Comparison of ENCODE assay signal across 25 cellular contexts in genomic region chr10:23326541-23327307, GRCh38. TPM values are rescaled to one million over a fixed set of nuclear protein-coding genes. Genes with fewer than 3 reads are reported as not detected.
DNase-seq lines count a peak whose midpoint lies in the region; ATAC-seq, FAIRE-seq and TF ChIP-seq lines count a peak whose summit lies in the region.
"Had no signal": no experiment of that assay in that cellular context is flagged by ENCODE, and none has a peak within 500 bp of the region (broad histone marks: within the 10 kb centered on the region; RNA-seq: fewer than 3 reads in every experiment).

No MANE protein-coding gene starts in this region.

- peak; percentile 53 for FAIRE-seq in G401.6 (lab: Jason Lieb, UNC)
- FAIRE-seq: GM12891, H54 had no signal

- DNase-seq in SK-N-MC (ENCODE audit: low read depth, low spot score) (no peak), fibroblast of villous mesenchyme (ENCODE audit: low read depth) (peak; percentile 78), right lobe of liver (no peak), GM19240 (ENCODE audit: insufficient read length, low spot score) (no peak), D341Med (ENCODE audit: low spot score) (no peak)
- no peak for DNase-seq in activated CD4-positive, alpha-beta T cell treated with anti-CD3 and anti-CD28 coated beads, Interleukin-2, amount 10 ng/mL, durations not matched to agents 24 days and 14 days
- DNase-seq: 8988T; Caco-2; CD4-positive, alpha-beta memory T cell; DND-41; KBM-7; NCI-H1105; NCI-H146; NCI-H2029; NCI-H2227 treated with DMSO at 0.1 percent for 48 hours; NCI-H510A; NCI-H748 treated with DMSO at 0.1 percent for 48 hours; NK-92 treated with Interleukin-12 subunit alpha and Interleukin-12 subunit beta, amount 100 ng/mL, for 24 hours; SJCRH30 had no signal

- peaks cover 0 to 8% (median 0%) of the 10 kb centered on the region in 4 donors for H3K4me1 ChIP-seq in right lobe of liver
- H3K4me1 ChIP-seq: Caco-2, SJCRH30 had no signal

- H3K27ac Mint-ChIP-seq in activated CD4-positive, alpha-beta T cell treated with anti-CD3 and anti-CD28 coated beads, Interleukin-2, amount 10 ng/mL, durations not matched to agents 24 days and 14 days = no peak overlapping the region
- H3K27ac Mint-ChIP-seq: CD4-positive, alpha-beta memory T cell had no signal

- TF ChIP-seq CTCF in fibroblast of villous mesenchyme (IDR thresholded peaks at IDR 0.05; ENCODE audit: insufficient read depth, low read depth, low read length) = no peak
- no peak for TF ChIP-seq CTCF in right lobe of liver (IDR thresholded peaks at IDR 0.05)

- no peak overlapping the region for H3K9ac ChIP-seq in SK-N-MC (ENCODE audit: insufficient read length)
- H3K9ac ChIP-seq: BLaER1 treated with 17β-estradiol and CSF1 and Interleukin-3, amounts not matched to agents 10 nM and 100 nM had no signal

- peak in 3 of 4 donors; percentile 68 to 85 (median 69) for ATAC-seq in right lobe of liver
- ATAC-seq in GM19452 (IDR thresholded peaks at IDR 0.05; ENCODE audit: unreplicated experiment) = no peak
- ATAC-seq: Panc1 had no signal

- intact Hi-C loops in right lobe of liver (cut with DNase I) = no loop called here
- intact Hi-C loops in activated CD4-positive, alpha-beta T cell treated with anti-CD3 and anti-CD28 coated beads, Interleukin-2, amount 10 ng/mL, durations not matched to agents 24 days and 14 days (cut with micrococcal nuclease) = no loop called here

- H3K27me3 Mint-ChIP-seq in activated CD4-positive, alpha-beta T cell treated with anti-CD3 and anti-CD28 coated beads, Interleukin-2, amount 10 ng/mL, durations not matched to agents 24 days and 14 days = no peaks in the 10 kb centered on the region

- H3K9me3 Mint-ChIP-seq in activated CD4-positive, alpha-beta T cell treated with anti-CD3 and anti-CD28 coated beads, Interleukin-2, amount 10 ng/mL, durations not matched to agents 24 days and 14 days = no peaks in the 10 kb centered on the region

- 29% methylated on average over 5 of the region's 5 CpGs for WGBS in right lobe of liver (ENCODE audit: insufficient coverage, low coverage, low lambda C conversion rate, missing lambda C conversion rate)

- peaks cover 7% of the 10 kb centered on the region for H3K4me1 Mint-ChIP-seq in activated CD4-positive, alpha-beta T cell treated with anti-CD3 and anti-CD28 coated beads, Interleukin-2, amount 10 ng/mL, durations not matched to agents 24 days and 14 days

- H3K27me3 ChIP-seq in right lobe of liver = no peaks in the 10 kb centered on the region
- H3K27me3 ChIP-seq: BLaER1 treated with 17β-estradiol and CSF1 and Interleukin-3, amounts not matched to agents 10 nM and 100 nM; SJCRH30 had no signal

- H3K4me3 ChIP-seq in SK-N-MC = peak overlapping the region; percentile 38; the same call in 1 of the 2 replicates
- no peak overlapping the region for H3K4me3 ChIP-seq in fibroblast of villous mesenchyme (ENCODE audit: low read depth, low read length)
- H3K4me3 ChIP-seq in right lobe of liver = peak overlapping the region in 2 of 3 donors; percentile 3 to 17
- H3K4me3 ChIP-seq: BLaER1 treated with 17β-estradiol and CSF1 and Interleukin-3, amounts not matched to agents 10 nM and 100 nM; SJCRH30 had no signal

- H3K36me3 Mint-ChIP-seq in activated CD4-positive, alpha-beta T cell treated with anti-CD3 and anti-CD28 coated beads, Interleukin-2, amount 10 ng/mL, durations not matched to agents 24 days and 14 days (ENCODE audit: low read depth) = peaks cover 2% of the 10 kb centered on the region
- H3K36me3 Mint-ChIP-seq: CD4-positive, alpha-beta memory T cell had no signal

- H3K4me3 Mint-ChIP-seq in activated CD4-positive, alpha-beta T cell treated with anti-CD3 and anti-CD28 coated beads, Interleukin-2, amount 10 ng/mL, durations not matched to agents 24 days and 14 days = no peak overlapping the region
- H3K4me3 Mint-ChIP-seq: CD4-positive, alpha-beta memory T cell had no signal

- H3K36me3 ChIP-seq in SK-N-MC (ENCODE audit: insufficient read depth, low read length) (no peaks in the 10 kb centered on the region), right lobe of liver (no peaks in the 10 kb centered on the region)
- H3K36me3 ChIP-seq: BLaER1 treated with 17β-estradiol and CSF1 and Interleukin-3, amounts not matched to agents 10 nM and 100 nM; SJCRH30 had no signal

- no peaks in the 10 kb centered on the region for H3K9me3 ChIP-seq in SK-N-MC (ENCODE audit: low read depth, low read length)
- H3K9me3 ChIP-seq in right lobe of liver = no peaks in the 10 kb centered on the region
- H3K9me3 ChIP-seq: Caco-2 had no signal

- TF ChIP-seq POLR2A in right lobe of liver (IDR thresholded peaks at IDR 0.05) = no peak

- H3K27ac ChIP-seq in SK-N-MC (peak overlapping the region; percentile 57; the same call in 1 of the 2 replicates), right lobe of liver (no peak overlapping the region)
- H3K27ac ChIP-seq: BLaER1 treated with 17β-estradiol and CSF1 and Interleukin-3, amounts not matched to agents 10 nM and 100 nM; SJCRH30 had no signal

RNA-seq across cellular contexts. Expression of gene C10orf67, which starts 17.9 kb away (rescaled TPM):
- total RNA-seq in fibroblast of villous mesenchyme (under 0.01 TPM in 2 replicates), right lobe of liver (not detected)
- 0.07 and 0.16 TPM in 2 replicates for total RNA-seq in activated CD4-positive, alpha-beta T cell treated with anti-CD3 and anti-CD28 coated beads, Interleukin-2, amount 10 ng/mL, durations not matched to agents 24 days and 14 days
- total RNA-seq: Caco-2; CD4-positive, alpha-beta memory T cell had no signal
